In genomic region chr9:128552744-128553221, GRCh38 we compare ENCODE assay signal across 8 cellular contexts. TPM values are rescaled to one million over a fixed set of nuclear protein-coding genes. Genes with fewer than 3 reads are reported as not detected.
DNase-seq lines count a peak whose midpoint lies in the region; ATAC-seq and TF ChIP-seq lines count a peak whose summit lies in the region.

No MANE protein-coding gene starts in this region.

- peak overlapping the region; percentile 34 for H2AFZ ChIP-seq in OCI-LY7 (ENCODE audit: low read length)

- H3K4me1 ChIP-seq in OCI-LY7 (ENCODE audit: insufficient read depth, low read length, poor library complexity, severe bottlenecking): peaks cover 43% of the 10 kb centered on the region

- H3K4me2 ChIP-seq in OCI-LY7 (ENCODE audit: low read length): peak overlapping the region; percentile 82

- no peaks in the 10 kb centered on the region for H3K9me3 ChIP-seq in OCI-LY7 (ENCODE audit: low read length)

- no peaks in the 10 kb centered on the region for H3K9me2 ChIP-seq in OCI-LY7 (ENCODE audit: insufficient read depth, low read length)

- TF ChIP-seq CTCF in OCI-LY7 (conservative IDR thresholded peaks at IDR 0.05; ENCODE audit: low read length): no peak

- peak overlapping the region; percentile 87 for H3K4me3 ChIP-seq in OCI-LY7 (ENCODE audit: low read depth, low read length, poor library complexity, severe bottlenecking)
- H3K4me3 ChIP-seq in skin epidermis: peak overlapping the region; percentile 71 to 99 (median 90)

- H4K20me1 ChIP-seq in OCI-LY7 (ENCODE audit: insufficient read depth, low read length): peaks cover 18% of the 10 kb centered on the region; the same call in 1 of the 2 replicates

- intact Hi-C loops in OCI-LY7 (cut with micrococcal nuclease; ENCODE audit: unreplicated experiment): loop anchor here (1.0 to 10.0 kb wide), 7 partner anchors 47 to 370 kb away; partner anchors contain the start of genes COQ4, ENDOG, PHYHD1 and SET

- POLR2A ChIA-PET in OCI-LY7 (lab: Charles Lee): interaction anchor here (0.5 to 1.9 kb wide), 7 partner anchors 9 to 319 kb away, joined by 3 to 10 read pairs (median 3); partner anchors contain the start of gene GLE1

- peaks cover 48% of the 10 kb centered on the region for H3K79me2 ChIP-seq in OCI-LY7 (ENCODE audit: insufficient read depth, low read depth, low read length)

- DNase-seq in AG20443 (ENCODE audit: low spot score) (peak; percentile 53), OCI-LY7 (ENCODE audit: low spot score) (peak; percentile 68), astrocyte of the hippocampus (ENCODE audit: low read depth, low spot score) (peak; percentile 65), iPS-NIHi7 (ENCODE audit: extremely low spot score) (peak; percentile 73), GOT3 (lab: John Stamatoyannopoulos, UW) (no peak)

- BruUV-seq in OCI-LY7 (replicated peaks; lab: Mats Ljungman, UMichigan): no TSS peak

- H3K27ac ChIP-seq in OCI-LY7 (ENCODE audit: low read depth, low read length, poor library complexity, severe bottlenecking) (peak overlapping the region; percentile 40), skin epidermis (peak overlapping the region; percentile 41 to 99 (median 95))

- CTCF ChIA-PET in OCI-LY7 (lab: Charles Lee; ENCODE audit: unreplicated experiment): interaction anchor here (0.6 kb wide), 1 partner anchor 725 kb away, joined by 3 read pairs; no protein-coding TSS in a partner anchor

- ATAC-seq in GM18519 (IDR thresholded peaks at IDR 0.05; ENCODE audit: low FRiP score, unreplicated experiment) (peak; percentile 11), HG03064 (IDR thresholded peaks at IDR 0.05; ENCODE audit: low read depth, unreplicated experiment) (peak; percentile 38)

- peaks cover 7% of the 10 kb centered on the region; the same call in 1 of the 2 replicates for H3K36me3 ChIP-seq in OCI-LY7 (ENCODE audit: insufficient read depth, low read length)

RNA-seq across cellular contexts. Expression of gene SPTAN1, which starts 0.4 kb away (rescaled TPM):
- total RNA-seq in OCI-LY7 (2014; rRNA removed; shearing (Covaris generic)): 259 and 272 TPM in 2 replicates
- total RNA-seq in OCI-LY7 (2022): 239 and 283 TPM in 2 replicates

RNA-seq across cellular contexts. Expression of gene GLE1, which starts 48.3 kb away (rescaled TPM):
- 30.8 and 34.8 TPM in 2 replicates for total RNA-seq in OCI-LY7 (2014; rRNA removed; shearing (Covaris generic))
- total RNA-seq in OCI-LY7 (2022): 43.4 and 45.2 TPM in 2 replicates
